24 cellular contexts compared by ENCODE assay signal in genomic region chr11:96315476-96315875, GRCh38. TPM values are rescaled to one million over a fixed set of nuclear protein-coding genes. Genes with fewer than 3 reads are reported as not detected.
DNase-seq lines count a peak whose midpoint lies in the region; ATAC-seq and TF ChIP-seq lines count a peak whose summit lies in the region.
"Had no signal": no experiment of that assay in that cellular context is flagged by ENCODE, and none has a peak within 500 bp of the region (broad histone marks: within the 10 kb centered on the region; RNA-seq: fewer than 3 reads in every experiment).

No MANE protein-coding gene starts in this region.

- H3K4me1 Mint-ChIP-seq in activated CD4-positive, alpha-beta T cell treated with anti-CD3 and anti-CD28 coated beads, Interleukin-2, amount 10 ng/mL, durations not matched to agents 7 days and 5 days = peaks cover 74% of the 10 kb centered on the region
- peaks cover 93% of the 10 kb centered on the region for H3K4me1 Mint-ChIP-seq in chondrocyte (ENCODE audit: low read depth)

- CTCF ChIA-PET in activated CD4-positive, alpha-beta T cell treated with anti-CD3 and anti-CD28 coated beads, Interleukin-2, amount 10 ng/mL, durations not matched to agents 7 days and 5 days (lab: Charles Lee) = interaction anchor here (0.6 to 1.1 kb wide), 2 partner anchors 11 to 27 kb away, joined by 3 read pairs; no protein-coding TSS in a partner anchor

- 45% methylated on average over 1 of the region's 1 CpG for WGBS in suprapubic skin

- H3K4me1 ChIP-seq in RWPE2 (ENCODE audit: insufficient read depth, poor library complexity, severe bottlenecking) (peaks cover 39% of the 10 kb centered on the region), suprapubic skin (peaks cover 82% of the 10 kb centered on the region)

- H3K27ac ChIP-seq in RWPE2 (ENCODE audit: poor library complexity, severe bottlenecking) (peak overlapping the region; percentile 98), suprapubic skin (peak overlapping the region; percentile 49)
- H3K27ac ChIP-seq: BLaER1, parathyroid adenoma had no signal

- TF ChIP-seq EP300 in suprapubic skin (IDR thresholded peaks at IDR 0.05) = no peak

- DNase-seq in activated CD4-positive, alpha-beta T cell treated with anti-CD3 and anti-CD28 coated beads, Interleukin-2, amount 10 ng/mL, durations not matched to agents 7 days and 5 days = no peak
- no peak for DNase-seq in activated CD4-positive, alpha-beta T cell treated with anti-CD3 and anti-CD28 coated beads for 4 hours
- DNase-seq in RWPE2 (ENCODE audit: low spot score) = no peak
- DNase-seq in chondrocyte (ENCODE audit: low spot score) = no peak
- no peak for DNase-seq in suprapubic skin (ENCODE audit: low spot score in 2 of 2)
- DNase-seq in germinal center (ENCODE audit: low spot score) = no peak
- DNase-seq: 8988T; activated CD4-positive, alpha-beta T cell treated with anti-CD3 and anti-CD28 coated beads, Interleukin-2, amount 50 U/mL, for 4 hours; brain microvascular endothelial cell; cortex of kidney; DMS153; Karpas-422; naive B cell; NCI-H1092 treated with DMSO at 0.1 percent for 48 hours; NCI-H2081 treated with DMSO at 0.1 percent for 48 hours; NCI-H510A treated with DMSO at 0.1 percent for 48 hours; right lobe of liver; transverse colon had no signal

- H3K36me3 Mint-ChIP-seq in activated CD4-positive, alpha-beta T cell treated with anti-CD3 and anti-CD28 coated beads, Interleukin-2, amount 10 ng/mL, durations not matched to agents 7 days and 5 days (ENCODE audit: low read depth) = peaks cover 59% of the 10 kb centered on the region
- peaks cover 3% of the 10 kb centered on the region for H3K36me3 Mint-ChIP-seq in chondrocyte (ENCODE audit: low read depth)

- H3K4me3 ChIP-seq in RWPE2 (ENCODE audit: severe bottlenecking) = no peak overlapping the region
- H3K4me3 ChIP-seq in suprapubic skin = no peak overlapping the region
- H3K4me3 ChIP-seq: BLaER1, right lobe of liver, transverse colon had no signal

- H3K36me3 ChIP-seq in RWPE2 (ENCODE audit: low read depth) (no peaks in the 10 kb centered on the region), suprapubic skin (no peaks in the 10 kb centered on the region)
- H3K36me3 ChIP-seq: BLaER1, brain microvascular endothelial cell, right lobe of liver, transverse colon had no signal

- H3K27me3 Mint-ChIP-seq in activated CD4-positive, alpha-beta T cell treated with anti-CD3 and anti-CD28 coated beads, Interleukin-2, amount 10 ng/mL, durations not matched to agents 7 days and 5 days = no peaks in the 10 kb centered on the region
- H3K27me3 Mint-ChIP-seq in chondrocyte (ENCODE audit: low read depth) = no peaks in the 10 kb centered on the region
- H3K27me3 Mint-ChIP-seq: naive B cell; stimulated activated memory B cell treated with anti-CD40 and anti-IgM and Interleukin-4, amounts not matched to agents 10 μg/mL and 1 μg/mL and 100 μg/mL, for 72 hours had no signal

- POLR2A ChIA-PET in activated CD4-positive, alpha-beta T cell treated with anti-CD3 and anti-CD28 coated beads, Interleukin-2, amount 10 ng/mL, durations not matched to agents 7 days and 5 days (lab: Charles Lee) = no interaction called here

- H3K27ac Mint-ChIP-seq in activated CD4-positive, alpha-beta T cell treated with anti-CD3 and anti-CD28 coated beads, Interleukin-2, amount 10 ng/mL, durations not matched to agents 7 days and 5 days = peak overlapping the region; percentile 70
- H3K27ac Mint-ChIP-seq in chondrocyte (ENCODE audit: unreplicated experiment) = peak overlapping the region; percentile 53

- H3K4me3 Mint-ChIP-seq in activated CD4-positive, alpha-beta T cell treated with anti-CD3 and anti-CD28 coated beads, Interleukin-2, amount 10 ng/mL, durations not matched to agents 7 days and 5 days = no peak overlapping the region
- no peak overlapping the region for H3K4me3 Mint-ChIP-seq in chondrocyte (ENCODE audit: unreplicated experiment)
- H3K4me3 Mint-ChIP-seq: stimulated activated memory B cell treated with anti-CD40 and anti-IgM and Interleukin-4, amounts not matched to agents 10 μg/mL and 1 μg/mL and 100 μg/mL, for 72 hours had no signal

- TF ChIP-seq CTCF in RWPE2 (IDR thresholded peaks at IDR 0.05; ENCODE audit: poor library complexity, severe bottlenecking) = no peak
- TF ChIP-seq CTCF in chondrocyte (IDR thresholded peaks at IDR 0.05) = no peak
- TF ChIP-seq CTCF in suprapubic skin (IDR thresholded peaks at IDR 0.05) = no peak

- H3K27me3 ChIP-seq in RWPE2 (ENCODE audit: insufficient read depth, poor library complexity, severe bottlenecking) = no peaks in the 10 kb centered on the region
- no peaks in the 10 kb centered on the region for H3K27me3 ChIP-seq in suprapubic skin
- H3K27me3 ChIP-seq: BLaER1, brain microvascular endothelial cell, right lobe of liver, transverse colon had no signal

- peaks cover 7% of the 10 kb centered on the region for H3K9me3 Mint-ChIP-seq in activated CD4-positive, alpha-beta T cell treated with anti-CD3 and anti-CD28 coated beads, Interleukin-2, amount 10 ng/mL, durations not matched to agents 7 days and 5 days
- H3K9me3 Mint-ChIP-seq in chondrocyte (ENCODE audit: low read depth) = no peaks in the 10 kb centered on the region
- H3K9me3 Mint-ChIP-seq: activated naive CD4-positive, alpha-beta T cell treated with anti-CD3 and anti-CD28 coated beads, Interleukin-2, amount 50 U/mL, for 72 hours; naive B cell; stimulated activated memory B cell treated with anti-CD40 and anti-IgM and Interleukin-4, amounts not matched to agents 10 μg/mL and 1 μg/mL and 100 μg/mL, for 72 hours had no signal

- ATAC-seq in RWPE2 (ENCODE audit: low read depth) (no peak), GM21737 (IDR thresholded peaks at IDR 0.05; ENCODE audit: unreplicated experiment) (no peak), GM19452 (IDR thresholded peaks at IDR 0.05; ENCODE audit: unreplicated experiment) (no peak)
- ATAC-seq: activated naive CD4-positive, alpha-beta T cell treated with anti-CD3 and anti-CD28 coated beads, Interleukin-2, amount 50 U/mL, for 72 hours; stimulated activated memory B cell treated with anti-CD40 and anti-IgM and Interleukin-4, amounts not matched to agents 10 μg/mL and 1 μg/mL and 100 μg/mL, for 72 hours had no signal

- H3K9me3 ChIP-seq in RWPE2 (ENCODE audit: severe bottlenecking) = no peaks in the 10 kb centered on the region
- no peaks in the 10 kb centered on the region for H3K9me3 ChIP-seq in suprapubic skin
- H3K9me3 ChIP-seq: BLaER1, right lobe of liver, transverse colon had no signal

- no peak for TF ChIP-seq POLR2A in suprapubic skin (IDR thresholded peaks at IDR 0.05)

RNA-seq across cellular contexts. Expression of gene MAML2, which starts 27.5 kb away (rescaled TPM):
- 10 to 100 TPM; 23.4 to 27.2 TPM for total RNA-seq in activated CD4-positive, alpha-beta T cell treated with anti-CD3 and anti-CD28 coated beads, Interleukin-2, amount 10 ng/mL, durations not matched to agents 7 days and 5 days
- total RNA-seq in chondrocyte (19.0 to 25.2 TPM (median 19.1 TPM) in 3 replicates), suprapubic skin (10 to 100 TPM; 24.9 to 44.4 (median 30.9) TPM)
